10 cellular contexts compared by ENCODE assay signal in genomic region chr12:1830981-1831930, GRCh38. TPM values are rescaled to one million over a fixed set of nuclear protein-coding genes. Genes with fewer than 3 reads are reported as not detected.
DNase-seq lines count a peak whose midpoint lies in the region; ATAC-seq and TF ChIP-seq lines count a peak whose summit lies in the region.
"Had no signal": no experiment of that assay in that cellular context is flagged by ENCODE, and none has a peak within 500 bp of the region (broad histone marks: within the 10 kb centered on the region; RNA-seq: fewer than 3 reads in every experiment).

No MANE protein-coding gene starts in this region.

- no peaks in the 10 kb centered on the region for H3K36me3 ChIP-seq in spleen

- no peak overlapping the region for H3K4me3 ChIP-seq in spleen

- DNase-seq in NCI-H2196 (lab: John Stamatoyannopoulos, UW; ENCODE audit: unreplicated experiment) = peak; percentile 46
- no peak for DNase-seq in NCI-H2196 treated with DMSO at 0.1 percent for 48 hours (lab: John Stamatoyannopoulos, UW; ENCODE audit: unreplicated experiment)
- peak; percentile 10 for DNase-seq in activated naive CD4-positive, alpha-beta T cell treated with anti-CD3 and anti-CD28 coated beads, Interleukin-2, amount 50 U/mL, for 16 hours
- DNase-seq in hepatic stellate cell (ENCODE audit: low spot score) = peak; percentile 73
- peak; percentile 74 for DNase-seq in spleen
- no peak for DNase-seq in NCI-H1436 (lab: John Stamatoyannopoulos, UW)
- no peak for DNase-seq in cerebellar cortex (ENCODE audit: low spot score)

- H3K4me1 ChIP-seq in spleen = peaks cover 0 to 3% (median 0%) of the 10 kb centered on the region in 6 donors

- no peak for TF ChIP-seq CTCF in spleen (IDR thresholded peaks at IDR 0.05 in 8 of 11, conservative IDR thresholded peaks at IDR 0.05 in 3 of 11)

- WGBS in spleen, 5 donors = 14 to 26% (median 16%) methylated on average over 25 to 34 of the region's 34 CpGs

- H3K27ac ChIP-seq in spleen = no peak overlapping the region

- intact Hi-C loops in spleen (cut with DNase I; ENCODE audit: low total_unique reads) = no loop called here

- no peak for TF ChIP-seq POLR2A in spleen (IDR thresholded peaks at IDR 0.05)

- peaks cover 0 to 98% (median 18%) of the 10 kb centered on the region in 7 donors for H3K27me3 ChIP-seq in spleen (replicated peaks in 1 of 7)

- no peaks in the 10 kb centered on the region for H3K9me3 ChIP-seq in spleen

- ATAC-seq in GM21529 (IDR thresholded peaks at IDR 0.05; ENCODE audit: unreplicated experiment) = no peak
- ATAC-seq: Panc1 had no signal

RNA-seq across cellular contexts. Expression of gene LRTM2, which starts 10.9 kb away (rescaled TPM):
- under 1 TPM in 1 of 7 donors, not detected in 6; 0.12 TPM for total RNA-seq in spleen
- not detected for polyA plus RNA-seq in spleen
- polyA plus RNA-seq: BJ had no signal

Comparison
In these comparisons a context has a peak if more than half of its experiments do, and no peak if none do; other contexts are left out.
1. DNase-seq: peak in NCI-H2196 (single experiment), activated naive CD4-positive, alpha-beta T cell treated with anti-CD3 and anti-CD28 coated beads, Interleukin-2, amount 50 U/mL, for 16 hours (single experiment), hepatic stellate cell (single experiment) and spleen (single experiment); none in NCI-H2196 treated with DMSO at 0.1 percent for 48 hours (single experiment), NCI-H1436 (single experiment) and cerebellar cortex (single experiment).